9 cellular contexts compared by ENCODE assay signal in genomic region chr17:55444471-55445441, GRCh38. TPM values are rescaled to one million over a fixed set of nuclear protein-coding genes. Genes with fewer than 3 reads are reported as not detected.
DNase-seq lines count a peak whose midpoint lies in the region; ATAC-seq and TF ChIP-seq lines count a peak whose summit lies in the region.
"Had no signal": no experiment of that assay in that cellular context is flagged by ENCODE, and none has a peak within 500 bp of the region (broad histone marks: within the 10 kb centered on the region; RNA-seq: fewer than 3 reads in every experiment).

No MANE protein-coding gene starts in this region.

- no peaks in the 10 kb centered on the region for H3K36me3 Mint-ChIP-seq in activated naive CD4-positive, alpha-beta T cell treated with anti-CD3 and anti-CD28 coated beads, Interleukin-2, amount 50 U/mL, for 72 hours

- H3K4me3 ChIP-seq in mucosa of descending colon, result no peak overlapping the region
- no peak overlapping the region for H3K4me3 ChIP-seq in ovary

- WGBS in ovary, 3 donors, result 60 to 65% (median 63%) methylated on average over 6 of the region's 6 CpGs

- peaks cover 12% of the 10 kb centered on the region for H3K4me1 ChIP-seq in mucosa of descending colon (ENCODE audit: low read depth)
- H3K4me1 ChIP-seq in ovary (ENCODE audit: insufficient read depth), result no peaks in the 10 kb centered on the region

- no peaks in the 10 kb centered on the region for H3K36me3 ChIP-seq in mucosa of descending colon (ENCODE audit: low read depth)
- no peaks in the 10 kb centered on the region for H3K36me3 ChIP-seq in ovary

- TF ChIP-seq CTCF in mucosa of descending colon (IDR thresholded peaks at IDR 0.05), result no peak
- TF ChIP-seq CTCF in ovary (IDR thresholded peaks at IDR 0.05), result no peak

- peak; percentile 44 for DNase-seq in OCI-M1 (lab: John Stamatoyannopoulos, UW)
- DNase-seq in mucosa of descending colon, result peak in 1 of 3 donors; percentile 21
- DNase-seq in DMS53 (lab: John Stamatoyannopoulos, UW), result no peak
- DNase-seq in HUDEP-2 (lab: John Stamatoyannopoulos, UW; ENCODE audit: unreplicated experiment in 76 of 76), result no peak
- DNase-seq in activated naive CD4-positive, alpha-beta T cell treated with anti-CD3 and anti-CD28 coated beads, Interleukin-2, amount 50 U/mL, for 72 hours (ENCODE audit: low spot score in 2 of 2), result no peak
- DNase-seq in ovary, result no peak
- DNase-seq: activated CD8-positive, alpha-beta memory T cell treated with anti-CD3 and anti-CD28 coated beads, Interleukin-2, amount 50 U/mL, for 4 hours had no signal

- intact Hi-C loops in mucosa of descending colon (cut with DNase I, micrococcal nuclease) (no loop called here), ovary (cut with DNase I) (no loop called here)

- no peak for TF ChIP-seq EP300 in ovary (IDR thresholded peaks at IDR 0.05)

- no peaks in the 10 kb centered on the region for H3K9me3 Mint-ChIP-seq in activated naive CD4-positive, alpha-beta T cell treated with anti-CD3 and anti-CD28 coated beads, Interleukin-2, amount 50 U/mL, for 72 hours

- no peak overlapping the region for H3K27ac Mint-ChIP-seq in activated naive CD4-positive, alpha-beta T cell treated with anti-CD3 and anti-CD28 coated beads, Interleukin-2, amount 50 U/mL, for 72 hours

- TF ChIP-seq POLR2A in ovary (IDR thresholded peaks at IDR 0.05), result no peak

- H3K9me3 ChIP-seq in mucosa of descending colon (no peaks in the 10 kb centered on the region), ovary (no peaks in the 10 kb centered on the region)

- ATAC-seq in GM18858 (IDR thresholded peaks at IDR 0.05; ENCODE audit: unreplicated experiment) (peak; percentile 77), HG02870 (IDR thresholded peaks at IDR 0.05; ENCODE audit: unreplicated experiment) (peak; percentile 72), mucosa of descending colon (peak; percentile 70)
- ATAC-seq in activated naive CD4-positive, alpha-beta T cell treated with anti-CD3 and anti-CD28 coated beads, Interleukin-2, amount 50 U/mL, for 72 hours, result no peak

- H3K27me3 ChIP-seq in ovary, result no peaks in the 10 kb centered on the region

- H3K27ac ChIP-seq in ovary, result no peak overlapping the region

RNA-seq across cellular contexts. Expression of gene MMD, which starts 23.1 kb away (rescaled TPM):
- 10 to 100 TPM; 10.3 to 22.8 (median 14.7) TPM for total RNA-seq in mucosa of descending colon
- total RNA-seq in activated naive CD4-positive, alpha-beta T cell treated with anti-CD3 and anti-CD28 coated beads, Interleukin-2, amount 50 U/mL, for 72 hours, result 10 to 100 TPM; 15.7 to 23.7 TPM
- 10 to 100 TPM in 1 of 7 donors, 1 to 10 TPM in 6; 5.3 to 11.0 (median 6.7) TPM for total RNA-seq in ovary
- polyA plus RNA-seq in ovary, result 10 to 100 TPM in 1 of 2 donors, 1 to 10 TPM in 1; 5.0 to 10.2 TPM

Comparison
In these comparisons a context has a peak if more than half of its experiments do, and no peak if none do; other contexts are left out.
1. ATAC-seq: peak in GM18858 (single experiment), HG02870 (single experiment) and mucosa of descending colon (single experiment); none in activated naive CD4-positive, alpha-beta T cell treated with anti-CD3 and anti-CD28 coated beads, Interleukin-2, amount 50 U/mL, for 72 hours (0 of 2).